9 cellular contexts compared by ENCODE assay signal in genomic region chr3:188788621-188789081, GRCh38.
DNase-seq lines count a peak whose midpoint lies in the region; ATAC-seq and FAIRE-seq lines count a peak whose summit lies in the region.
"Had no signal": no experiment of that assay in that cellular context is flagged by ENCODE, and none has a peak within 500 bp of the region (broad histone marks: within the 10 kb centered on the region; RNA-seq: fewer than 3 reads in every experiment).

No MANE protein-coding gene starts in this region.

- no peaks in the 10 kb centered on the region for H3K4me1 Mint-ChIP-seq in activated T-cell treated with anti-CD3 and anti-CD28 coated beads, Interleukin-2, amount 50 U/mL, for 72 hours (ENCODE audit: low read depth)

- H3K4me3 Mint-ChIP-seq in activated T-cell treated with anti-CD3 and anti-CD28 coated beads, Interleukin-2, amount 50 U/mL, for 72 hours, result no peak overlapping the region
- H3K4me3 Mint-ChIP-seq: activated B cell treated with CpG ODN at 0.5 μM for 24 hours had no signal

- H3K36me3 Mint-ChIP-seq in activated T-cell treated with anti-CD3 and anti-CD28 coated beads, Interleukin-2, amount 50 U/mL, for 72 hours (ENCODE audit: insufficient read depth in 2 of 2), result peaks cover 0 to 3% of the 10 kb centered on the region in 2 donors

- intact Hi-C loops in posterior cingulate gyrus (cut with DNase I), result no loop called here

- peaks cover 10% of the 10 kb centered on the region for H3K27me3 Mint-ChIP-seq in activated T-cell treated with anti-CD3 and anti-CD28 coated beads, Interleukin-2, amount 50 U/mL, for 72 hours (ENCODE audit: low read depth)
- H3K27me3 Mint-ChIP-seq: activated B cell treated with CpG ODN at 0.5 μM for 24 hours had no signal

- FAIRE-seq in GM19239 (lab: Jason Lieb, UNC), result no peak

- no peak overlapping the region for H3K27ac Mint-ChIP-seq in activated T-cell treated with anti-CD3 and anti-CD28 coated beads, Interleukin-2, amount 50 U/mL, for 72 hours
- H3K27ac Mint-ChIP-seq: activated B cell treated with CpG ODN at 0.5 μM for 24 hours had no signal

- no peaks in the 10 kb centered on the region for H3K9me3 Mint-ChIP-seq in activated T-cell treated with anti-CD3 and anti-CD28 coated beads, Interleukin-2, amount 50 U/mL, for 72 hours

- DNase-seq in A172 (ENCODE audit: low spot score), result peak; percentile 66
- peak; percentile 84 for DNase-seq in NCI-H226
- peak; percentile 79 to 88 for DNase-seq in activated T-cell treated with anti-CD3 and anti-CD28 coated beads, Interleukin-2, amount 50 U/mL, for 72 hours
- peak; percentile 73 to 95 for DNase-seq in lung microvascular endothelial cell (ENCODE audit: low read depth in 2 of 2)
- no peak for DNase-seq in posterior cingulate gyrus
- DNase-seq in GM19239 (ENCODE audit: insufficient read length, low spot score), result no peak
- DNase-seq in NCI-H510A (lab: John Stamatoyannopoulos, UW), result no peak
- DNase-seq: activated B cell treated with CpG ODN at 0.5 μM for 24 hours had no signal

- peak; percentile 96 to 97 for ATAC-seq in activated T-cell treated with anti-CD3 and anti-CD28 coated beads, Interleukin-2, amount 50 U/mL, for 72 hours (replicated peaks in 1 of 2)
- no peak for ATAC-seq in HG02798 (IDR thresholded peaks at IDR 0.05; ENCODE audit: poor library complexity, unreplicated experiment)

Comparison
In these comparisons a context has a peak if more than half of its experiments do, and no peak if none do; other contexts are left out.
1. DNase-seq: peak in A172 (single experiment), NCI-H226 (single experiment), activated T-cell treated with anti-CD3 and anti-CD28 coated beads, Interleukin-2, amount 50 U/mL, for 72 hours (2 of 2) and lung microvascular endothelial cell (2 of 2); none in posterior cingulate gyrus (0 of 10), GM19239 (single experiment) and NCI-H510A (single experiment).